Comparison of ENCODE assay signal across 25 cellular contexts in the genomic region with DNA sequence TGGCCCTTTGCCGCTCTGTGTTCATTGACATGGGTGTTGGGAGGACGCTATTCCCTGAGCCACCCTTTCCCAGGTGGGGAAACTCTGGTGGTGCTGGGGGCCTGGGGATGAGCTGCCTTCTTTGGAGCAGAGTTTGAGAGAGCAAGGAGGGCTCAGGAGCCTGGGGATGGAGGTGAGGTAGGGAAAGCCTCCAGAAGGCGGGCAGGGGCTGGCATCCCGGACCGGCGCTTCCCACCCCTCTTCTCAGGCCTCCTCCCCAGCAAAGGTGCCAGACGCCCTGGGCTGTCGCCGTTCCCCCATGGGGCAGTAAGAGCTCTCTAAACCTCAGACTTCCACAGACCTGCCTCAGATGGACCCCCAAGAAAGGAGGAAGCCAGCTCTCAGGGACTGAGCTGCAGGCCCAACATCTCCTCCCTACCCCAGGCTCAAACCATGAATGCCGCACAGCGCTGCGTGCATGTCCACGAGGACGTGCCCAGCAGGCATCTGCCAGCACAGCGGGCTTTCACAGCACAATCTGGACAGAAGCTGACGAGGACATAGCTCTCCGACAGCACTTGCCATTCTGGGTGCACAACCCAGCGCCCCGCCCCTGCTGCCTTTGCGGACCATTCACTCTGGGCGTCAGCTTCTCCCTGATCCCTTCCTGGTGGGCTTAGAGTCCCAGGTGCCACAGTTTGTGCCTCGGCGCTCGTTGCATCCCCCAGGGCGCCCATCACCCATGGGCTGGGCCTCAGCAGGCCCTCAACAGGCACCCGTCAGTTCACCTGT.
"Had no signal": no experiment of that assay in that cellular context is flagged by ENCODE, and none has a peak within 500 bp of the region (broad histone marks: within the 10 kb centered on the region; RNA-seq: fewer than 3 reads in every experiment).

No MANE protein-coding gene starts in this region.

- ATAC-seq: activated naive CD4-positive, alpha-beta T cell treated with anti-CD3 and anti-CD28 coated beads, Interleukin-2, amount 50 U/mL, for 72 hours; activated naive CD8-positive, alpha-beta T cell treated with anti-CD3 and anti-CD28 coated beads, Interleukin-2, amount 50 U/mL, for 24 hours; activated T-cell treated with anti-CD3 and anti-CD28 coated beads, Interleukin-2, amount 50 U/mL, for 4 hours; K562; Right ventricle myocardium inferior; T-cell had no signal

- H3K27ac ChIP-seq: SK-N-MC had no signal

- H3K9me3 Mint-ChIP-seq: activated B cell treated with CpG ODN at 0.5 μM for 24 hours; activated naive CD4-positive, alpha-beta T cell treated with anti-CD3 and anti-CD28 coated beads, Interleukin-2, amount 50 U/mL, for 72 hours; activated naive CD8-positive, alpha-beta T cell treated with anti-CD3 and anti-CD28 coated beads, Interleukin-2, amount 50 U/mL, for 24 hours; activated T-cell treated with anti-CD3 and anti-CD28 coated beads, Interleukin-2, amount 50 U/mL, for 4 hours; T-cell had no signal

- H3K27ac Mint-ChIP-seq: activated B cell treated with CpG ODN at 0.5 μM for 24 hours; activated CD4-positive, alpha-beta T cell treated with anti-CD3 and anti-CD28 coated beads, Interleukin-2, amount 10 ng/mL, durations not matched to agents 24 days and 14 days; activated naive CD4-positive, alpha-beta T cell treated with anti-CD3 and anti-CD28 coated beads, Interleukin-2, amount 50 U/mL, for 72 hours; activated naive CD8-positive, alpha-beta T cell treated with anti-CD3 and anti-CD28 coated beads, Interleukin-2, amount 50 U/mL, for 24 hours; brain; T-cell had no signal

- H3K4me3 Mint-ChIP-seq: activated B cell treated with CpG ODN at 0.5 μM for 24 hours; activated CD4-positive, alpha-beta T cell treated with anti-CD3 and anti-CD28 coated beads, Interleukin-2, amount 10 ng/mL, durations not matched to agents 24 days and 14 days; activated naive CD8-positive, alpha-beta T cell treated with anti-CD3 and anti-CD28 coated beads, Interleukin-2, amount 50 U/mL, for 24 hours; activated T-cell treated with anti-CD3 and anti-CD28 coated beads, Interleukin-2, amount 50 U/mL, for 4 hours; brain; T-cell had no signal

- H3K27me3 Mint-ChIP-seq: T-cell had no signal

- H3K4me3 ChIP-seq: K562, SK-N-MC had no signal

- H3K36me3 Mint-ChIP-seq: brain, T-cell had no signal

- DNase-seq: activated B cell treated with CpG ODN at 0.5 μM for 24 hours; activated CD4-positive, alpha-beta T cell treated with anti-CD3 and anti-CD28 coated beads for 1 hour; activated CD4-positive, alpha-beta T cell treated with anti-CD3 and anti-CD28 coated beads, Interleukin-2, amount 10 ng/mL, durations not matched to agents 24 days and 14 days; activated CD4-positive, alpha-beta T cell treated with anti-CD3 and anti-CD28 coated beads, Interleukin-2, amount 50 U/mL, for 48 hours; activated CD8-positive, alpha-beta memory T cell treated with anti-CD3 and anti-CD28 coated beads for 24 hours; activated naive CD8-positive, alpha-beta T cell treated with anti-CD3 and anti-CD28 coated beads, Interleukin-2, amount 50 U/mL, for 24 hours; activated T-cell treated with anti-CD3 and anti-CD28 coated beads, Interleukin-2, amount 50 U/mL, for 4 hours; amniotic stem cell; Kasumi-1; NCI-H1092; NCI-H1417; NCI-H1930; NCI-H2171 treated with DMSO at 0.1 percent for 48 hours; NCI-H226; NCI-H510A; NCI-H526 treated with DMSO at 0.1 percent for 48 hours; NCI-H82; T-cell; T-helper 2 cell; T1000 had no signal
